Comparison of ENCODE assay signal across 18 cellular contexts in genomic region chr7:145624618-145625017, GRCh38.
"Had no signal": no experiment of that assay in that cellular context is flagged by ENCODE, and none has a peak within 500 bp of the region (broad histone marks: within the 10 kb centered on the region; RNA-seq: fewer than 3 reads in every experiment).

No MANE protein-coding gene starts in this region.

- DNase-seq: activated CD4-positive, alpha-beta memory T cell treated with anti-CD3 and anti-CD28 coated beads, Interleukin-2, amount 10 ng/mL, durations not matched to agents 7 days and 5 days; activated CD4-positive, alpha-beta T cell treated with anti-CD3 and anti-CD28 coated beads for 48 hours; activated CD4-positive, CD25-positive, alpha-beta regulatory T cell; activated CD8-positive, alpha-beta memory T cell treated with anti-CD3 and anti-CD28 coated beads, Interleukin-2, amount 10 ng/mL, durations not matched to agents 7 days and 5 days; activated naive CD4-positive, alpha-beta T cell treated with anti-CD3 and anti-CD28 coated beads, Interleukin-2, amount 50 U/mL, for 16 hours; activated T-cell treated with anti-CD3 and anti-CD28 coated beads, Interleukin-2, amount 50 U/mL, for 24 hours; cerebellar nuclear complex; effector CD8-positive, alpha-beta T cell; esophagus squamous epithelium; gastrocnemius medialis; head of caudate nucleus; kidney; left lung; stimulated activated naive B cell treated with anti-CD40 and anti-IgM and Interleukin-4, amounts not matched to agents 10 μg/mL and 1 μg/mL and 100 μg/mL, for 72 hours; T-helper 1 cell; T-helper 9 cell had no signal

- H3K4me1 ChIP-seq: esophagus squamous epithelium, gastrocnemius medialis, left lung, tibial nerve had no signal

- H3K27ac ChIP-seq: esophagus squamous epithelium, gastrocnemius medialis, left lung, tibial nerve had no signal

- H3K4me3 ChIP-seq: esophagus squamous epithelium, gastrocnemius medialis, left lung, tibial nerve had no signal

- H3K9me3 ChIP-seq: esophagus squamous epithelium, gastrocnemius medialis, left lung, tibial nerve had no signal

- H3K36me3 ChIP-seq: esophagus squamous epithelium, gastrocnemius medialis, left lung, tibial nerve had no signal

- H3K27me3 ChIP-seq: esophagus squamous epithelium, gastrocnemius medialis, left lung, tibial nerve had no signal

- ATAC-seq: activated CD8-positive, alpha-beta memory T cell treated with anti-CD3 and anti-CD28 coated beads, Interleukin-2, amount 10 ng/mL, durations not matched to agents 7 days and 5 days; gastrocnemius medialis; left lung; natural killer cell treated with Interleukin-12 subunit alpha and Interleukin-12 subunit beta and Interleukin-15 and Interleukin-18, amount 100 ng/mL, for 72 hours; stimulated activated naive B cell treated with anti-CD40 and anti-IgM and Interleukin-4, amounts not matched to agents 10 μg/mL and 1 μg/mL and 100 μg/mL, for 72 hours had no signal
